ENCODE assay signal across 8 cellular contexts in genomic region chr22:43186272-43187170, GRCh38. TPM values are rescaled to one million over a fixed set of nuclear protein-coding genes. Genes with fewer than 3 reads are reported as not detected.
DNase-seq lines count a peak whose midpoint lies in the region; ATAC-seq and TF ChIP-seq lines count a peak whose summit lies in the region.

TTLL12 (minus strand) TSS chr22:43187134; CDS start chr22:43187069, 65 bp downstream.

- peaks cover 46% of the 10 kb centered on the region for H3K4me1 ChIP-seq in suprapubic skin

- no peaks in the 10 kb centered on the region for H3K9me3 ChIP-seq in suprapubic skin

- peak within 1 kb of the TSS; percentile 85 for H3K4me3 ChIP-seq in suprapubic skin

- peak; percentile 40 for ATAC-seq in HG03097 (IDR thresholded peaks at IDR 0.05; ENCODE audit: low FRiP score, unreplicated experiment)

- H3K27ac Mint-ChIP-seq in activated naive CD4-positive, alpha-beta T cell treated with anti-CD3 and anti-CD28 coated beads for 36 hours, result peak within 1 kb of the TSS; percentile 95

- TF ChIP-seq CTCF in suprapubic skin (IDR thresholded peaks at IDR 0.05), result no peak

- H3K27me3 ChIP-seq in suprapubic skin, result no peaks in the 10 kb centered on the region

- TF ChIP-seq POLR2A in suprapubic skin (IDR thresholded peaks at IDR 0.05), result peak in 1 of 2 donors; percentile 26

- peak; percentile 45 for DNase-seq in NK-92 treated with Interleukin-12 subunit alpha and Interleukin-12 subunit beta, amount 100 ng/mL, for 24 hours (lab: John Stamatoyannopoulos, UW)
- no peak for DNase-seq in NK-92 (lab: John Stamatoyannopoulos, UW; ENCODE audit: unreplicated experiment)
- peak; percentile 76 for DNase-seq in RPMI8226
- peak; percentile 53 for DNase-seq in activated naive CD4-positive, alpha-beta T cell treated with anti-CD3 and anti-CD28 coated beads for 36 hours
- peak; percentile 60 for DNase-seq in glomerular visceral epithelial cell (ENCODE audit: extremely low spot score)
- no peak for DNase-seq in occipital lobe (lab: John Stamatoyannopoulos, UW)
- no peak for DNase-seq in suprapubic skin (ENCODE audit: low spot score in 2 of 2)

- H3K27ac ChIP-seq in suprapubic skin, result peak within 1 kb of the TSS; percentile 91

- CTCF ChIA-PET in activated naive CD4-positive, alpha-beta T cell treated with anti-CD3 and anti-CD28 coated beads for 36 hours (lab: Charles Lee), result interaction anchor here (0.6 to 1.5 kb wide), 7 partner anchors 10 to 629 kb away, joined by 3 to 5 read pairs (median 3); partner anchors contain the start of gene MCAT

- H3K36me3 Mint-ChIP-seq in activated naive CD4-positive, alpha-beta T cell treated with anti-CD3 and anti-CD28 coated beads for 36 hours (ENCODE audit: low read depth), result peaks cover 2% of the 10 kb centered on the region

- intact Hi-C loops in activated naive CD4-positive, alpha-beta T cell treated with anti-CD3 and anti-CD28 coated beads for 36 hours (cut with micrococcal nuclease), result loop anchor here (1.0 to 5.0 kb wide), 8 partner anchors 36 to 572 kb away; partner anchors contain the start of genes ARFGAP3, BIK, MCAT and POLDIP3

- WGBS in suprapubic skin, result 5% methylated on average over 11 of the region's 87 CpGs

- H3K36me3 ChIP-seq in suprapubic skin, result peaks cover 12% of the 10 kb centered on the region

- peaks cover 25% of the 10 kb centered on the region for H3K4me1 Mint-ChIP-seq in activated naive CD4-positive, alpha-beta T cell treated with anti-CD3 and anti-CD28 coated beads for 36 hours (ENCODE audit: low read depth)

- H3K27me3 Mint-ChIP-seq in activated naive CD4-positive, alpha-beta T cell treated with anti-CD3 and anti-CD28 coated beads for 36 hours (ENCODE audit: low read depth), result no peaks in the 10 kb centered on the region

- no peak for TF ChIP-seq EP300 in suprapubic skin (IDR thresholded peaks at IDR 0.05)

- no peaks in the 10 kb centered on the region for H3K9me3 Mint-ChIP-seq in activated naive CD4-positive, alpha-beta T cell treated with anti-CD3 and anti-CD28 coated beads for 36 hours

- peak within 1 kb of the TSS; percentile 87 for H3K4me3 Mint-ChIP-seq in activated naive CD4-positive, alpha-beta T cell treated with anti-CD3 and anti-CD28 coated beads for 36 hours

RNA-seq across cellular contexts. Expression of gene TTLL12, which starts in this region (rescaled TPM):
- total RNA-seq in activated naive CD4-positive, alpha-beta T cell treated with anti-CD3 and anti-CD28 coated beads for 36 hours, result 10 to 100 TPM; 63.1 to 64.6 TPM
- total RNA-seq in occipital lobe (31.4 TPM), suprapubic skin (10 to 100 TPM; 43.6 to 93.9 (median 81.4) TPM)

Comparison
In these comparisons a context has a peak if more than half of its experiments do, and no peak if none do; other contexts are left out.
1. DNase-seq: peak in NK-92 treated with Interleukin-12 subunit alpha and Interleukin-12 subunit beta, amount 100 ng/mL, for 24 hours (single experiment), RPMI8226 (single experiment), activated naive CD4-positive, alpha-beta T cell treated with anti-CD3 and anti-CD28 coated beads for 36 hours (single experiment) and glomerular visceral epithelial cell (single experiment); none in NK-92 (single experiment), occipital lobe (single experiment) and suprapubic skin (0 of 2).